25 cellular contexts compared by ENCODE assay signal in genomic region chr5:145521066-145521465, GRCh38.
"Had no signal": no experiment of that assay in that cellular context is flagged by ENCODE, and none has a peak within 500 bp of the region (broad histone marks: within the 10 kb centered on the region; RNA-seq: fewer than 3 reads in every experiment).

No MANE protein-coding gene starts in this region.

- H3K4me1 ChIP-seq: gastrocnemius medialis, lower lobe of right lung, right atrium auricular region, upper lobe of left lung had no signal

- H3K27ac ChIP-seq: brain microvascular endothelial cell, gastrocnemius medialis, lower lobe of right lung, right atrium auricular region, upper lobe of left lung had no signal

- H3K36me3 Mint-ChIP-seq: activated CD4-positive, alpha-beta memory T cell treated with anti-CD3 and anti-CD28 coated beads for 36 hours; activated naive CD4-positive, alpha-beta T cell treated with anti-CD3 and anti-CD28 coated beads, Interleukin-2, amount 10 ng/mL, durations not matched to agents 7 days and 5 days had no signal

- H3K4me1 Mint-ChIP-seq: activated naive CD4-positive, alpha-beta T cell treated with anti-CD3 and anti-CD28 coated beads, Interleukin-2, amount 10 ng/mL, durations not matched to agents 7 days and 5 days; activated naive CD8-positive, alpha-beta T cell treated with anti-CD3 and anti-CD28 coated beads, Interleukin-2, amount 50 U/mL, for 24 hours; neural crest cell had no signal

- H3K9me3 ChIP-seq: gastrocnemius medialis, lower lobe of right lung, mucosa of descending colon had no signal

- H3K4me3 ChIP-seq: gastrocnemius medialis, lower lobe of right lung, mucosa of descending colon, right atrium auricular region, upper lobe of left lung had no signal

- ATAC-seq: activated naive CD8-positive, alpha-beta T cell treated with anti-CD3 and anti-CD28 coated beads, Interleukin-2, amount 50 U/mL, for 24 hours; gastrocnemius medialis; lower lobe of right lung had no signal

- H3K27ac Mint-ChIP-seq: activated CD4-positive, alpha-beta memory T cell treated with anti-CD3 and anti-CD28 coated beads for 36 hours; activated naive CD4-positive, alpha-beta T cell treated with anti-CD3 and anti-CD28 coated beads, Interleukin-2, amount 10 ng/mL, durations not matched to agents 7 days and 5 days; activated naive CD8-positive, alpha-beta T cell treated with anti-CD3 and anti-CD28 coated beads, Interleukin-2, amount 50 U/mL, for 24 hours; progenitor cell of endocrine pancreas; T-helper 1 cell treated with Interleukin-12 subunit alpha and Interleukin-12 subunit beta and Interleukin-4 antibody, amounts not matched to agents 30 μg/mL and 1 μg/mL, for 36 hours had no signal

- H3K27me3 ChIP-seq: brain microvascular endothelial cell, gastrocnemius medialis, right atrium auricular region, upper lobe of left lung had no signal

- H3K27me3 Mint-ChIP-seq: activated CD4-positive, alpha-beta memory T cell treated with anti-CD3 and anti-CD28 coated beads for 36 hours; activated naive CD4-positive, alpha-beta T cell treated with anti-CD3 and anti-CD28 coated beads, Interleukin-2, amount 10 ng/mL, durations not matched to agents 7 days and 5 days; activated naive CD8-positive, alpha-beta T cell treated with anti-CD3 and anti-CD28 coated beads, Interleukin-2, amount 50 U/mL, for 24 hours; progenitor cell of endocrine pancreas had no signal

- DNase-seq: activated CD4-positive, alpha-beta memory T cell treated with anti-CD3 and anti-CD28 coated beads for 36 hours; activated CD4-positive, alpha-beta T cell treated with anti-CD3 and anti-CD28 coated beads for 4 hours; activated CD4-positive, CD25-positive, alpha-beta regulatory T cell; activated effector memory CD4-positive, alpha-beta T cell treated with Interleukin-2 at 50 U/mL for 16 hours; activated naive CD4-positive, alpha-beta T cell treated with anti-CD3 and anti-CD28 coated beads, Interleukin-2, amount 10 ng/mL, durations not matched to agents 7 days and 5 days; activated naive CD8-positive, alpha-beta T cell treated with anti-CD3 and anti-CD28 coated beads, Interleukin-2, amount 50 U/mL, for 24 hours; activated T-cell treated with anti-CD3 and anti-CD28 coated beads, Interleukin-2, amount 50 U/mL, for 48 hours; brain microvascular endothelial cell; central memory CD4-positive, alpha-beta T cell; dermis blood vessel endothelial cell; effector CD8-positive, alpha-beta T cell; gastrocnemius medialis; hypothalamus; left colon; lower lobe of right lung; mesendoderm; mucosa of descending colon; stimulated activated CD4-positive, alpha-beta T cell treated with anti-CD3 and anti-CD28 coated beads, Interleukin-4, amount 100 ng/mL, for 24 hours; stimulated activated naive CD4-positive, alpha-beta T cell treated with Interleukin-2 at 50 U/mL for 16 hours; T1000; upper lobe of left lung had no signal

- H3K36me3 ChIP-seq: brain microvascular endothelial cell, gastrocnemius medialis, lower lobe of right lung, right atrium auricular region, upper lobe of left lung had no signal

- H3K4me3 Mint-ChIP-seq: activated CD4-positive, alpha-beta memory T cell treated with anti-CD3 and anti-CD28 coated beads for 36 hours; activated naive CD4-positive, alpha-beta T cell treated with anti-CD3 and anti-CD28 coated beads, Interleukin-2, amount 10 ng/mL, durations not matched to agents 7 days and 5 days; activated naive CD8-positive, alpha-beta T cell treated with anti-CD3 and anti-CD28 coated beads, Interleukin-2, amount 50 U/mL, for 24 hours; neural crest cell; T-helper 1 cell treated with Interleukin-12 subunit alpha and Interleukin-12 subunit beta and Interleukin-4 antibody, amounts not matched to agents 30 μg/mL and 1 μg/mL, for 36 hours had no signal
